Comparison of ENCODE assay signal across 17 cellular contexts in the genomic region with DNA sequence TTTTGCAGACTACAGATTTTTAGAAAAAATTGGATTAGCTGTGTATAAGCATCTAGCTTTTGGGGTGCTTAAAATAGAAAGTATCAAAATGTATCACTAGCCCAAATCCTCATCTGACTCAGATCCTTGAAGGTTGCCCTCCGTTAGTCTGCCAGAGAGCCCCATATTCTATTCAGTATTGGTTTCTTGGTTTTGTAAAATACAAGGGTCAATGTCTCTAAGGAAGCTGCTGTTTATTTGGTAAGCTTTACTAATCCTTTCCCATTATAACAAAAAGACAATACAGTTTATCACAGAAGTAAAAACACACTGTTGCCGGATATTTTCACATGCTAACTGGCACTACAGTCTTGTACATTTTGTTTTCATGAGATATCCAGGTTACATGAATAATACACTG.
DNase-seq lines count a peak whose midpoint lies in the region; ATAC-seq and TF ChIP-seq lines count a peak whose summit lies in the region.
"Had no signal": no experiment of that assay in that cellular context is flagged by ENCODE, and none has a peak within 500 bp of the region (broad histone marks: within the 10 kb centered on the region; RNA-seq: fewer than 3 reads in every experiment).

No MANE protein-coding gene starts in this region.

- H3K36me3 Mint-ChIP-seq in activated naive CD4-positive, alpha-beta T cell treated with anti-CD3 and anti-CD28 coated beads, Interleukin-2, amount 50 U/mL, for 72 hours = peaks cover 0 to 6% of the 10 kb centered on the region in 2 donors
- H3K36me3 Mint-ChIP-seq in CD14-positive monocyte = no peaks in the 10 kb centered on the region
- H3K36me3 Mint-ChIP-seq: brain had no signal

- TF ChIP-seq CTCF in CD14-positive monocyte (IDR thresholded peaks at IDR 0.05) = no peak

- H3K27ac Mint-ChIP-seq in activated naive CD4-positive, alpha-beta T cell treated with anti-CD3 and anti-CD28 coated beads, Interleukin-2, amount 50 U/mL, for 72 hours = peak overlapping the region in 1 of 2 donors; percentile 80
- H3K27ac Mint-ChIP-seq in CD14-positive monocyte = no peak overlapping the region
- H3K27ac Mint-ChIP-seq: brain; naive thymus-derived CD8-positive, alpha-beta T cell; T-helper 1 cell treated with Interleukin-12 subunit alpha and Interleukin-12 subunit beta and Interleukin-4 antibody, amounts not matched to agents 30 μg/mL and 1 μg/mL, for 36 hours had no signal

- peak; percentile 67 to 95 for ATAC-seq in activated naive CD4-positive, alpha-beta T cell treated with anti-CD3 and anti-CD28 coated beads, Interleukin-2, amount 50 U/mL, for 72 hours
- peak; percentile 65 for ATAC-seq in HG02884 (IDR thresholded peaks at IDR 0.05; ENCODE audit: unreplicated experiment)
- ATAC-seq: naive thymus-derived CD8-positive, alpha-beta T cell had no signal

- intact Hi-C loops in CD14-positive monocyte (cut with micrococcal nuclease) = no loop called here

- H3K27me3 Mint-ChIP-seq in CD14-positive monocyte (ENCODE audit: low read depth in 3 of 3) = peaks cover 0 to 2% (median 1%) of the 10 kb centered on the region in 3 donors

- H3K9me3 Mint-ChIP-seq in activated naive CD4-positive, alpha-beta T cell treated with anti-CD3 and anti-CD28 coated beads, Interleukin-2, amount 50 U/mL, for 72 hours = peaks cover 0 to 6% of the 10 kb centered on the region in 2 donors
- H3K9me3 Mint-ChIP-seq in CD14-positive monocyte = peaks cover 0 to 4% (median 1%) of the 10 kb centered on the region in 7 donors
- H3K9me3 Mint-ChIP-seq: T-helper 1 cell treated with Interleukin-12 subunit alpha and Interleukin-12 subunit beta and Interleukin-4 antibody, amounts not matched to agents 30 μg/mL and 1 μg/mL, for 36 hours had no signal

- DNase-seq in activated naive CD4-positive, alpha-beta T cell treated with anti-CD3 and anti-CD28 coated beads, Interleukin-2, amount 50 U/mL, for 72 hours (ENCODE audit: low spot score in 2 of 2) = peak in 1 of 2 donors; percentile 8
- no peak for DNase-seq in activated naive CD4-positive, alpha-beta T cell (lab: John Stamatoyannopoulos, UW)
- peak; percentile 14 for DNase-seq in fibroblast of gingiva (ENCODE audit: low read depth)
- no peak for DNase-seq in CD14-positive monocyte (ENCODE audit: low spot score)
- DNase-seq in anterior cingulate cortex (lab: John Stamatoyannopoulos, UW) = no peak
- DNase-seq in nucleus accumbens (lab: John Stamatoyannopoulos, UW) = no peak
- DNase-seq: COR-L47; DMS53; glutamatergic neuron; islet precursor cell; naive thymus-derived CD8-positive, alpha-beta T cell; NCI-H1436; occipital lobe; trophoblast cell had no signal

- H3K4me3 Mint-ChIP-seq in CD14-positive monocyte = no peak overlapping the region
- H3K4me3 Mint-ChIP-seq: brain; naive thymus-derived CD8-positive, alpha-beta T cell; T-helper 1 cell treated with Interleukin-12 subunit alpha and Interleukin-12 subunit beta and Interleukin-4 antibody, amounts not matched to agents 30 μg/mL and 1 μg/mL, for 36 hours had no signal

- H3K4me1 Mint-ChIP-seq in CD14-positive monocyte = no peaks in the 10 kb centered on the region
- H3K4me1 Mint-ChIP-seq: brain; naive thymus-derived CD8-positive, alpha-beta T cell had no signal
